16 cellular contexts compared by ENCODE assay signal in genomic region chr16:15983898-15984297, GRCh38. TPM values are rescaled to one million over a fixed set of nuclear protein-coding genes. Genes with fewer than 3 reads are reported as not detected.
DNase-seq lines count a peak whose midpoint lies in the region; ATAC-seq and TF ChIP-seq lines count a peak whose summit lies in the region.
"Had no signal": no experiment of that assay in that cellular context is flagged by ENCODE, and none has a peak within 500 bp of the region (broad histone marks: within the 10 kb centered on the region; RNA-seq: fewer than 3 reads in every experiment).

No MANE protein-coding gene starts in this region.

- no peak for DNase-seq in HFFc6
- DNase-seq in ascending aorta (ENCODE audit: low spot score in 2 of 2), result peak in 1 of 2 donors; percentile 73
- peak; percentile 49 for DNase-seq in fibroblast of the aortic adventitia (ENCODE audit: low read depth)
- no peak for DNase-seq in sciatic nerve (ENCODE audit: low spot score)
- no peak for DNase-seq in HPDE6-E6E7 (ENCODE audit: extremely low spot score)
- no peak for DNase-seq in activated CD8-positive, alpha-beta memory T cell treated with anti-CD3 and anti-CD28 coated beads, Interleukin-2, amount 10 ng/mL, durations not matched to agents 7 days and 5 days
- no peak for DNase-seq in SKM-1 treated with dmso at 0.1 percent for 144 hours (lab: John Stamatoyannopoulos, UW; ENCODE audit: unreplicated experiment)
- DNase-seq in hypothalamus (lab: John Stamatoyannopoulos, UW), result no peak
- DNase-seq: activated CD8-positive, alpha-beta memory T cell treated with anti-CD3 and anti-CD28 coated beads, Interleukin-2, amount 50 U/mL, for 48 hours; activated naive CD8-positive, alpha-beta T cell treated with anti-CD3 and anti-CD28 coated beads for 36 hours; kidney; NCI-H1092; NCI-H345; stimulated activated naive CD4-positive, alpha-beta T cell had no signal

- H3K9me3 ChIP-seq in ascending aorta, result no peaks in the 10 kb centered on the region

- H3K36me3 ChIP-seq in ascending aorta, result no peaks in the 10 kb centered on the region

- H3K4me3 ChIP-seq in ascending aorta (no peak overlapping the region), fibroblast of the aortic adventitia (ENCODE audit: low read depth, low read length) (no peak overlapping the region)

- intact Hi-C loops in ascending aorta (cut with DNase I), result no loop called here
- intact Hi-C loops in sciatic nerve (cut with DNase I), result no loop called here

- H3K4me3 Mint-ChIP-seq in HFFc6, result peak overlapping the region; percentile 23; the same call in 1 of the 2 replicates
- no peak overlapping the region for H3K4me3 Mint-ChIP-seq in activated CD8-positive, alpha-beta memory T cell treated with anti-CD3 and anti-CD28 coated beads, Interleukin-2, amount 10 ng/mL, durations not matched to agents 7 days and 5 days
- H3K4me3 Mint-ChIP-seq: activated naive CD8-positive, alpha-beta T cell treated with anti-CD3 and anti-CD28 coated beads for 36 hours; IgD-negative memory B cell had no signal

- peaks cover 2% of the 10 kb centered on the region for H3K27me3 Mint-ChIP-seq in HFFc6 (ENCODE audit: insufficient read depth)
- no peaks in the 10 kb centered on the region for H3K27me3 Mint-ChIP-seq in activated CD8-positive, alpha-beta memory T cell treated with anti-CD3 and anti-CD28 coated beads, Interleukin-2, amount 10 ng/mL, durations not matched to agents 7 days and 5 days
- H3K27me3 Mint-ChIP-seq: activated naive CD8-positive, alpha-beta T cell treated with anti-CD3 and anti-CD28 coated beads for 36 hours; IgD-negative memory B cell had no signal

- no peak for TF ChIP-seq CTCF in HFFc6 (IDR thresholded peaks at IDR 0.05)
- TF ChIP-seq CTCF in ascending aorta (IDR thresholded peaks at IDR 0.05), result no peak
- TF ChIP-seq CTCF in fibroblast of the aortic adventitia (IDR thresholded peaks at IDR 0.05; ENCODE audit: insufficient read depth, low read length), result no peak

- H3K4me1 ChIP-seq in ascending aorta, result peaks cover 18 to 47% of the 10 kb centered on the region in 2 donors

- peaks cover 45% of the 10 kb centered on the region for H3K4me1 Mint-ChIP-seq in HFFc6 (ENCODE audit: low read depth)
- H3K4me1 Mint-ChIP-seq in activated CD8-positive, alpha-beta memory T cell treated with anti-CD3 and anti-CD28 coated beads, Interleukin-2, amount 10 ng/mL, durations not matched to agents 7 days and 5 days, result peaks cover 21% of the 10 kb centered on the region

- CTCF ChIA-PET in activated CD8-positive, alpha-beta memory T cell treated with anti-CD3 and anti-CD28 coated beads, Interleukin-2, amount 10 ng/mL, durations not matched to agents 7 days and 5 days (lab: Charles Lee), result no interaction called here

- H3K9me3 Mint-ChIP-seq in HFFc6, result peaks cover 35% of the 10 kb centered on the region
- peaks cover 23% of the 10 kb centered on the region for H3K9me3 Mint-ChIP-seq in activated CD8-positive, alpha-beta memory T cell treated with anti-CD3 and anti-CD28 coated beads, Interleukin-2, amount 10 ng/mL, durations not matched to agents 7 days and 5 days (ENCODE audit: low read depth)

- peak overlapping the region; percentile 69 to 74 for H3K27ac ChIP-seq in ascending aorta

- H3K27ac Mint-ChIP-seq in HFFc6, result peak overlapping the region; percentile 78
- no peak overlapping the region for H3K27ac Mint-ChIP-seq in activated CD8-positive, alpha-beta memory T cell treated with anti-CD3 and anti-CD28 coated beads, Interleukin-2, amount 10 ng/mL, durations not matched to agents 7 days and 5 days
- H3K27ac Mint-ChIP-seq: activated naive CD8-positive, alpha-beta T cell treated with anti-CD3 and anti-CD28 coated beads for 36 hours had no signal

- H3K27me3 ChIP-seq in ascending aorta, result no peaks in the 10 kb centered on the region

- peaks cover 43% of the 10 kb centered on the region for H3K36me3 Mint-ChIP-seq in HFFc6 (ENCODE audit: low read depth)
- H3K36me3 Mint-ChIP-seq in activated CD8-positive, alpha-beta memory T cell treated with anti-CD3 and anti-CD28 coated beads, Interleukin-2, amount 10 ng/mL, durations not matched to agents 7 days and 5 days, result peaks cover 55% of the 10 kb centered on the region

- peak; percentile 25 for ATAC-seq in sciatic nerve
- no peak for ATAC-seq in activated CD8-positive, alpha-beta memory T cell treated with anti-CD3 and anti-CD28 coated beads, Interleukin-2, amount 10 ng/mL, durations not matched to agents 7 days and 5 days
- ATAC-seq: activated CD4-positive, CD25-positive, alpha-beta regulatory T cell treated with anti-CD3 and anti-CD28 coated beads, Interleukin-2, amount 50 U/mL, for 24 hours had no signal

RNA-seq across cellular contexts. Expression of gene ABCC1, which starts 34.5 kb away (rescaled TPM):
- 10 to 100 TPM; 49.3 to 63.6 (median 57.1) TPM for total RNA-seq in HFFc6 (2021; fragmentation: NEBNext Ultra II Directional; extraction: Animal tissue kit (Norgen Biotek cat#: 25700))
- total RNA-seq in ascending aorta (144 TPM), fibroblast of the aortic adventitia (ENCODE audit: low replicate concordance) (34.6 and 46.2 TPM in 2 replicates), sciatic nerve (34.2 TPM)
- 10 to 100 TPM; 54.9 to 76.8 TPM for total RNA-seq in activated CD8-positive, alpha-beta memory T cell treated with anti-CD3 and anti-CD28 coated beads, Interleukin-2, amount 10 ng/mL, durations not matched to agents 7 days and 5 days
